29 cellular contexts compared by ENCODE assay signal in the genomic region with DNA sequence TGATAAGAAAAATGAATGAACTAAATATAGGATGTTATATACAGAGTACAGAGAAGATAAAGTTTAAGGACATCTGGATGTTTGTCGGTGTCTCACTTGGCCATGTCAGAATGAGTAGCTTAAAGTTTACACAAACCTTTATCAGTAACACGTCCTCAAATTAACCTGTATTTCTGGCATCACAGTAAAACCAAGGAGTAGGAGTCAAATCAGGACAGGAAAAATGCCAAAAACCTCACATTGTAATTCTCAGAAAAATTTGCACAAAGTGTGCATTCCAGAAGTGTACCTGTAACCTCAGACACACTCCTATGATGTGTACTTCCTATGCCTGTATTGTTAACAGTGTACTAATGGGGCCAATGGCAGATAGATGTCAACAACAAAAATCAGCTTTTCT.
"Had no signal": no experiment of that assay in that cellular context is flagged by ENCODE, and none has a peak within 500 bp of the region (broad histone marks: within the 10 kb centered on the region; RNA-seq: fewer than 3 reads in every experiment).

No MANE protein-coding gene starts in this region.

- H3K9me3 Mint-ChIP-seq: activated T-helper 1 cell treated with anti-CD3 and anti-CD28 coated beads, Interleukin-12 subunit alpha, Interleukin-12 subunit beta, Interleukin-2, Interleukin-4 antibody, amounts not matched to agents 30 ng/mL and 10 ng/mL and 1 ng/mL, durations not matched to agents 14 hours and 24 hours and 36 hours had no signal

- H2AFZ ChIP-seq: hepatocyte, parathyroid adenoma had no signal

- H3K9ac ChIP-seq: parathyroid adenoma had no signal

- H3K27ac Mint-ChIP-seq: activated naive CD4-positive, alpha-beta T cell treated with anti-CD3 and anti-CD28 coated beads for 36 hours; activated naive CD8-positive, alpha-beta T cell treated with anti-CD3 and anti-CD28 coated beads for 36 hours; activated T-helper 1 cell treated with anti-CD3 and anti-CD28 coated beads, Interleukin-12 subunit alpha, Interleukin-12 subunit beta, Interleukin-2, Interleukin-4 antibody, amounts not matched to agents 30 ng/mL and 10 ng/mL and 1 ng/mL, durations not matched to agents 14 hours and 24 hours and 36 hours; mesothelial cell of epicardium; naive B cell; T-helper 1 cell treated with Interleukin-12 subunit alpha and Interleukin-12 subunit beta and Interleukin-4 antibody, amounts not matched to agents 30 μg/mL and 1 μg/mL, for 36 hours had no signal

- H3K36me3 Mint-ChIP-seq: activated naive CD8-positive, alpha-beta T cell treated with anti-CD3 and anti-CD28 coated beads for 36 hours; mesothelial cell of epicardium; naive B cell had no signal

- H3K4me1 Mint-ChIP-seq: activated naive CD8-positive, alpha-beta T cell treated with anti-CD3 and anti-CD28 coated beads for 36 hours; mesothelial cell of epicardium; naive B cell had no signal

- DNase-seq: activated CD4-positive, alpha-beta T cell treated with anti-CD3 and anti-CD28 coated beads for 48 hours; activated CD4-positive, alpha-beta T cell treated with anti-CD3 and anti-CD28 coated beads, Interleukin-2, amount 50 U/mL, for 48 hours; activated CD8-positive, alpha-beta memory T cell treated with anti-CD3 and anti-CD28 coated beads for 24 hours; activated effector memory CD4-positive, alpha-beta T cell treated with anti-CD3 and anti-CD28 coated beads, Interleukin-2, amount 50 U/mL, for 16 hours; activated naive CD4-positive, alpha-beta T cell treated with anti-CD3 and anti-CD28 coated beads for 36 hours; activated naive CD8-positive, alpha-beta T cell treated with anti-CD3 and anti-CD28 coated beads for 36 hours; activated T-cell treated with anti-CD3 and anti-CD28 coated beads, Interleukin-2, amount 50 U/mL, for 1 hour; adrenal gland; aorta; effector CD4-positive, alpha-beta T cell; islet precursor cell; left cardiac atrium; left ventricle myocardium superior; naive B cell; spleen; stimulated activated naive CD4-positive, alpha-beta T cell; T-helper 9 cell had no signal

- H3K27me3 ChIP-seq: adrenal gland, breast epithelium, gastroesophageal sphincter, hepatocyte, right atrium auricular region, spleen, tibial nerve had no signal

- FAIRE-seq: colon, TTC549 had no signal

- H3K4me3 Mint-ChIP-seq: activated naive CD4-positive, alpha-beta T cell treated with anti-CD3 and anti-CD28 coated beads for 36 hours; activated naive CD8-positive, alpha-beta T cell treated with anti-CD3 and anti-CD28 coated beads for 36 hours; activated T-helper 1 cell treated with anti-CD3 and anti-CD28 coated beads, Interleukin-12 subunit alpha, Interleukin-12 subunit beta, Interleukin-2, Interleukin-4 antibody, amounts not matched to agents 30 ng/mL and 10 ng/mL and 1 ng/mL, durations not matched to agents 14 hours and 24 hours and 36 hours; mesothelial cell of epicardium; naive B cell; T-helper 1 cell treated with Interleukin-12 subunit alpha and Interleukin-12 subunit beta and Interleukin-4 antibody, amounts not matched to agents 30 μg/mL and 1 μg/mL, for 36 hours had no signal

- H3K79me2 ChIP-seq: hepatocyte, parathyroid adenoma had no signal

- H3K9me3 ChIP-seq: adrenal gland, right atrium auricular region had no signal

- H3K4me1 ChIP-seq: adrenal gland, breast epithelium, gastroesophageal sphincter, parathyroid adenoma, right atrium auricular region, spleen, tibial nerve had no signal

- ATAC-seq: gastroesophageal sphincter, left cardiac atrium, left ventricle myocardium superior had no signal

- H3K27ac ChIP-seq: adrenal gland, breast epithelium, gastroesophageal sphincter, hepatocyte, parathyroid adenoma, right atrium auricular region, spleen, tibial nerve, VCaP had no signal

- H3K27me3 Mint-ChIP-seq: activated naive CD8-positive, alpha-beta T cell treated with anti-CD3 and anti-CD28 coated beads for 36 hours; naive B cell had no signal

- H3K4me3 ChIP-seq: adrenal gland, breast epithelium, gastroesophageal sphincter, hepatocyte, right atrium auricular region, spleen, tibial nerve had no signal

- H3K4me2 ChIP-seq: hepatocyte had no signal

- H3K36me3 ChIP-seq: adrenal gland, breast epithelium, gastroesophageal sphincter, right atrium auricular region, spleen, tibial nerve had no signal
